ENCODE assay signal across 1 cellular context in the genomic region with DNA sequence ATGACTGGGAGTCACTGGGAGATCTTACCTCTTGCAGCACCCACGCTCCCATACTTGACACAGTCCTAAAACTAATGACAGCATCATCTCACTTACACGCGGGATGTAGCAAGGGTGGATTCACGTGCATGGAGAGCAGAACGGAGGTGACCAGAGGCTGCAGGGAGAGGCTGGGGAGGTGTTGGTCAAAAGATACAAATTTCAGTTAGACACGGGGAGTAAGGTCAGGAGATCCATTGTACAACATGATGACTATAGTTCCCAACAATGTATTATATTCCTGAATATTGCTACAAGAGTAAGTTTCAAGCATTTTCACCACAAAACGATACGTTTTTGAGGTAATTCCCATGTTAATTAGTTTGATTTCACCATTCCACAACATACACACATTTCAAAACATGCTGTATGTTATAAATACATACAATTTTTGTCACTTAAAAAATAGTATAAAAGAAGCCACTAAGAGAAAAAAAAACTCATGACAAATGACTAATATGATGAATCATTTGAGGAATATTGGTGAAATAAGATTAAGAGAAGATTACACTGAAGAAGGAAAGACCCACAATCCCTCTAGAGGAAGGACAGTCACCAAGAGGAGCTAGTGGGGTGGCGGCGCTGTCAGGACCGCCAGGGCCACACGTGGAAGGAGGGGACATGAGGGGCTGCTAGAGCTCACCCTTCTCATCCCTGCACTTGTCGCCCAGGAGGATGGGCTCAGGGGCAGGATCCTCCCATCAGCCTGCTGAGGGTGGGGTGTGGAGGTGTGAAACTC.
TF ChIP-seq lines count a peak whose summit lies in the region.

No MANE protein-coding gene starts in this region.

TF ChIP-seq in IMR-90, 13 proteins besides CTCF, POLR2A, EP300 and RAD21:
- no peak for TF ChIP-seq MAFK (IDR thresholded peaks at IDR 0.05; ENCODE audit: low read depth, low read length)
- no peak for TF ChIP-seq BHLHE40 (IDR thresholded peaks at IDR 0.05; ENCODE audit: low read depth, low read length)
- TF ChIP-seq SMC3 (IDR thresholded peaks at IDR 0.05; ENCODE audit: low read depth, low read length), result no peak
- no peak for TF ChIP-seq MXI1 (IDR thresholded peaks at IDR 0.05; ENCODE audit: borderline replicate concordance, low read depth, low read length)
- TF ChIP-seq CHD1 (IDR thresholded peaks at IDR 0.05; ENCODE audit: low read depth, low read length), result no peak
- no peak for TF ChIP-seq USF2 (IDR thresholded peaks at IDR 0.05; ENCODE audit: low read depth, low read length)
- TF ChIP-seq RCOR1 (IDR thresholded peaks at IDR 0.05; ENCODE audit: insufficient replicate concordance, low read length), result no peak
- TF ChIP-seq, protein P1, sequence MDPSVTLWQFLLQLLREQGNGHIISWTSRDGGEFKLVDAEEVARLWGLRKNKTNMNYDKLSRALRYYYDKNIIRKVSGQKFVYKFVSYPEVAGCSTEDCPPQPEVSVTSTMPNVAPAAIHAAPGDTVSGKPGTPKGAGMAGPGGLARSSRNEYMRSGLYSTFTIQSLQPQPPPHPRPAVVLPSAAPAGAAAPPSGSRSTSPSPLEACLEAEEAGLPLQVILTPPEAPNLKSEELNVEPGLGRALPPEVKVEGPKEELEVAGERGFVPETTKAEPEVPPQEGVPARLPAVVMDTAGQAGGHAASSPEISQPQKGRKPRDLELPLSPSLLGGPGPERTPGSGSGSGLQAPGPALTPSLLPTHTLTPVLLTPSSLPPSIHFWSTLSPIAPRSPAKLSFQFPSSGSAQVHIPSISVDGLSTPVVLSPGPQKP (IDR thresholded peaks at IDR 0.05; ENCODE audit: borderline replicate concordance, low read depth, low read length), result no peak
- no peak for TF ChIP-seq FOS (IDR thresholded peaks at IDR 0.05; ENCODE audit: low read depth, low read length)
- TF ChIP-seq RFX5 (IDR thresholded peaks at IDR 0.05; ENCODE audit: low read depth, low read length), result no peak
